Comparison of ENCODE assay signal across 11 cellular contexts in genomic region chr5:135887881-135888614, GRCh38. TPM values are rescaled to one million over a fixed set of nuclear protein-coding genes. Genes with fewer than 3 reads are reported as not detected.
A peak's percentile ranks its signal among the peaks of the same experiment; 100 is the strongest.
DNase-seq lines count a peak whose midpoint lies in the region; ATAC-seq, FAIRE-seq and TF ChIP-seq lines count a peak whose summit lies in the region.
"Had no signal": no experiment of that assay in that cellular context is flagged by ENCODE, and none has a peak within 500 bp of the region (broad histone marks: within the 10 kb centered on the region; RNA-seq: fewer than 3 reads in every experiment).

No MANE protein-coding gene starts in this region.

- H3K36me3 Mint-ChIP-seq in T-helper 17 cell (ENCODE audit: low read depth): no peaks in the 10 kb centered on the region

- H3K4me3 Mint-ChIP-seq in T-helper 17 cell: no peak overlapping the region

- H2BK12ac ChIP-seq in H1 (ENCODE audit: low read depth, low read length) (no peak overlapping the region), neuronal stem cell (ENCODE audit: low read length) (no peak overlapping the region)

- H3K27ac ChIP-seq in H1 (ENCODE audit: low read depth, low read length) (no peak overlapping the region), neuronal stem cell (replicated peaks; ENCODE audit: low read length) (no peak overlapping the region)
- H3K27ac ChIP-seq: SK-N-MC had no signal

- H2AFZ ChIP-seq in H1 (ENCODE audit: low read length) (peak overlapping the region; percentile 76; the same call in 1 of the 2 replicates), neuronal stem cell (ENCODE audit: low read length) (no peak overlapping the region)

- TF ChIP-seq POLR2A in NB4 (IDR thresholded peaks at IDR 0.05; ENCODE audit: extremely low read depth, insufficient read length) (no peak), H1 (IDR thresholded peaks at IDR 0.05; ENCODE audit: control extremely low read depth in 1 of 2, low read depth in 2 of 2, low read length in 2 of 2) (no peak)

- H3K14ac ChIP-seq in H1 (ENCODE audit: insufficient read length) (no peak overlapping the region), neuronal stem cell (ENCODE audit: low read length) (no peak overlapping the region)

- 38% methylated on average over 13 of the region's 13 CpGs; no CpG with 5 or more reads in 1 of the 2 experiments for WGBS in H1 (ENCODE audit: extremely low coverage in 1 of 2, insufficient coverage in 1 of 2, insufficient read length in 1 of 2, insufficient replicate concordance in 2 of 2, low coverage in 1 of 2, low lambda C conversion rate in 2 of 2, missing lambda C conversion rate in 1 of 2), 2 experiments
- WGBS in neuronal stem cell (ENCODE audit: extremely low coverage in 2 of 2, insufficient read length in 2 of 2, insufficient replicate concordance in 1 of 2), 2 donors: no CpG with 5 or more reads among the region's 13 CpGs

- no peaks in the 10 kb centered on the region for H3K36me3 ChIP-seq in H1 (ENCODE audit: control insufficient read depth in 2 of 4, insufficient read depth in 4 of 4, low read length in 3 of 4)
- H3K36me3 ChIP-seq in neuronal stem cell (replicated peaks in 1 of 2; ENCODE audit: control insufficient read depth in 2 of 2, insufficient read depth in 2 of 2, low read length in 2 of 2): no peaks in the 10 kb centered on the region

- H3K23me2 ChIP-seq in H1 (ENCODE audit: low read depth, low read length): peaks cover 2% of the 10 kb centered on the region; the same call in 1 of the 2 replicates

- POLR2A ChIA-PET in H1 (lab: Charles Lee; ENCODE audit: partially characterized antibody): no interaction called here

- H2BK120ac ChIP-seq in H1 (replicated peaks; ENCODE audit: low read depth, low read length): no peak overlapping the region
- H2BK120ac ChIP-seq in neuronal stem cell (ENCODE audit: low read depth, low read length): no peak overlapping the region

- H3K79me1 ChIP-seq in H1 (ENCODE audit: low read depth, low read length) (no peaks in the 10 kb centered on the region), neuronal stem cell (ENCODE audit: low read depth, low read length) (no peaks in the 10 kb centered on the region)

- H4K8ac ChIP-seq in H1 (ENCODE audit: extremely low read depth, insufficient read depth, low read length) (no peak overlapping the region), neuronal stem cell (ENCODE audit: low read depth, low read length) (no peak overlapping the region)

- H3K4ac ChIP-seq in H1 (replicated peaks; ENCODE audit: insufficient read length, low read depth, low read length): no peak overlapping the region
- H3K4ac ChIP-seq in neuronal stem cell (ENCODE audit: low read length): no peak overlapping the region

- FAIRE-seq in H1 (lab: Jason Lieb, UNC): no peak

- H3K79me2 ChIP-seq in H1 (ENCODE audit: control insufficient read depth in 1 of 2, insufficient read depth in 2 of 2, low read length in 2 of 2): no peaks in the 10 kb centered on the region

- H3K9ac ChIP-seq in H1 (replicated peaks in 1 of 4; ENCODE audit: extremely low read depth in 1 of 4, low read depth in 3 of 4, low read length in 3 of 4) (no peak overlapping the region), neuronal stem cell (ENCODE audit: low read depth, low read length, poor library complexity) (no peak overlapping the region)

- TF ChIP-seq RAD21 in H1 (IDR thresholded peaks at IDR 0.05 in 1 of 2, conservative IDR thresholded peaks at IDR 0.05 in 1 of 2; ENCODE audit: low read depth in 2 of 2, low read length in 2 of 2): no peak

- no peak overlapping the region for H2BK20ac ChIP-seq in H1 (ENCODE audit: low read length)

- CTCF ChIA-PET in H1 (lab: Charles Lee; ENCODE audit: partially characterized antibody): interaction anchor here (0.7 to 4.8 kb wide), 34 partner anchors 9 to 431 kb away, joined by 3 to 24 read pairs (median 4); no protein-coding TSS in a partner anchor

- no peak overlapping the region for H4K5ac ChIP-seq in H1 (ENCODE audit: insufficient read length, low read depth, low read length)

- H3K23ac ChIP-seq in H1 (ENCODE audit: insufficient read length): no peak overlapping the region
- H3K23ac ChIP-seq in neuronal stem cell (ENCODE audit: low read depth, low read length, poor library complexity): no peak overlapping the region

- peaks cover 0 to 6% (median 4%) of the 10 kb centered on the region in 4 experiments; a peak in 2 of 7 replicates for H3K27me3 ChIP-seq in H1 (replicated peaks in 1 of 4; ENCODE audit: control insufficient read depth in 3 of 4, extremely low read depth in 1 of 4, insufficient read depth in 3 of 4, low read length in 3 of 4)
- peaks cover 0 to 4% (median 0%) of the 10 kb centered on the region in 3 experiments for H3K27me3 ChIP-seq in neuronal stem cell (ENCODE audit: control insufficient read depth in 3 of 3, insufficient read depth in 3 of 3, low read depth in 1 of 3, low read length in 3 of 3)

- no peak overlapping the region for H3K56ac ChIP-seq in H1 (replicated peaks; ENCODE audit: insufficient read length, low read depth, low read length)

- H3K4me1 ChIP-seq in H1 (replicated peaks in 1 of 4; ENCODE audit: control insufficient read depth in 3 of 4, insufficient read depth in 4 of 4, low read length in 3 of 4) (peaks cover 0 to 5% (median 3%) of the 10 kb centered on the region in 4 experiments; a peak in 2 of 7 replicates), neuronal stem cell (ENCODE audit: control insufficient read depth in 2 of 2, insufficient read depth in 1 of 2, low read depth in 1 of 2, low read length in 2 of 2) (peaks cover 0 to 3% of the 10 kb centered on the region in 2 donors)

- peaks cover 15% of the 10 kb centered on the region for H3K4me1 Mint-ChIP-seq in T-helper 17 cell

- H3K18ac ChIP-seq in H1 (ENCODE audit: extremely low read depth, low read length): no peak overlapping the region
- H3K18ac ChIP-seq in neuronal stem cell (ENCODE audit: low read length): no peak overlapping the region

- H2AK5ac ChIP-seq in H1 (ENCODE audit: low read depth, low read length) (no peak overlapping the region), neuronal stem cell (ENCODE audit: low read depth, low read length) (no peak overlapping the region)

- no peak overlapping the region for H2BK5ac ChIP-seq in H1 (ENCODE audit: low read depth, low read length)
- no peak overlapping the region for H2BK5ac ChIP-seq in neuronal stem cell (ENCODE audit: low read length)

- H4K20me1 ChIP-seq in H1 (replicated peaks in 1 of 2; ENCODE audit: control insufficient read depth in 1 of 2, insufficient read depth in 2 of 2, low read length in 2 of 2): no peaks in the 10 kb centered on the region

- H3K27ac Mint-ChIP-seq in T-helper 17 cell: no peak overlapping the region

- ATAC-seq in GM21390 (IDR thresholded peaks at IDR 0.05; ENCODE audit: unreplicated experiment) (no peak), T-helper 17 cell (no peak), HG03196 (IDR thresholded peaks at IDR 0.05; ENCODE audit: unreplicated experiment) (no peak)

- no peaks in the 10 kb centered on the region for H3K9me3 ChIP-seq in H1 (ENCODE audit: insufficient read depth in 2 of 2, low read depth in 1 of 2, low read length in 1 of 2)
- no peaks in the 10 kb centered on the region for H3K9me3 ChIP-seq in neuronal stem cell (replicated peaks in 1 of 2; ENCODE audit: control insufficient read depth in 2 of 2, insufficient read depth in 1 of 2, low read depth in 1 of 2, low read length in 2 of 2)
- no peaks in the 10 kb centered on the region for H3K9me3 ChIP-seq in T-helper 17 cell (ENCODE audit: control insufficient read depth, low read length, poor library complexity, severe bottlenecking)

- TF ChIP-seq EP300 in H1 (IDR thresholded peaks at IDR 0.05; ENCODE audit: borderline replicate concordance in 1 of 2, low read depth in 2 of 2, low read length in 2 of 2): no peak

- H3K4me2 ChIP-seq in H1 (ENCODE audit: insufficient read depth in 1 of 2, low read depth in 2 of 2, low read length in 2 of 2): peak overlapping the region; percentile 1 to 60
- H3K4me2 ChIP-seq in neuronal stem cell (ENCODE audit: insufficient read depth, low read length, poor library complexity, severe bottlenecking): no peak overlapping the region

- no peak overlapping the region for H3K4me3 ChIP-seq in NB4 (ENCODE audit: low read depth, low read length)
- peak overlapping the region in 1 of 4 experiments; percentile 41; a peak in 2 of 8 replicates for H3K4me3 ChIP-seq in H1 (ENCODE audit: extremely low read depth in 1 of 4, insufficient read depth in 2 of 4, low read depth in 3 of 4, low read length in 4 of 4)
- no peak overlapping the region for H3K4me3 ChIP-seq in neuronal stem cell (ENCODE audit: low read length in 2 of 2)
- H3K4me3 ChIP-seq: SK-N-MC had no signal

- H3K27me3 Mint-ChIP-seq in T-helper 17 cell: peaks cover 35% of the 10 kb centered on the region

- TF ChIP-seq CTCF in NB4 (IDR thresholded peaks at IDR 0.05; ENCODE audit: low read depth, low read length) (no peak), H1 (IDR thresholded peaks at IDR 0.05; ENCODE audit: control extremely low read depth in 1 of 3, insufficient read depth in 1 of 3, low read depth in 1 of 3, low read length in 3 of 3) (no peak)

- H2BK15ac ChIP-seq in H1 (ENCODE audit: low read length): no peak overlapping the region
- no peak overlapping the region for H2BK15ac ChIP-seq in neuronal stem cell (ENCODE audit: low read length)

- DNase-seq in ELF-1 (ENCODE audit: low read depth, low spot score): peak; percentile 77
- DNase-seq in NB4 (ENCODE audit: low read depth): peak; percentile 16
- DNase-seq in H1 (ENCODE audit: low read depth in 1 of 2, low spot score in 2 of 2): peak in 1 of 2 experiments; percentile 53
- peak; percentile 21 for DNase-seq in neuronal stem cell (ENCODE audit: low spot score)
- DNase-seq in stimulated activated CD4-positive, alpha-beta T cell treated with anti-CD3 and anti-CD28 coated beads, Interleukin-4, amount 100 ng/mL, for 4 hours: no peak
- DNase-seq in T-helper 17 cell: no peak
- DNase-seq: cortex of kidney, kidney had no signal

- no peak overlapping the region for H4K91ac ChIP-seq in H1 (replicated peaks; ENCODE audit: insufficient read length, low read length)
- no peak overlapping the region for H4K91ac ChIP-seq in neuronal stem cell (ENCODE audit: low read depth, low read length, poor library complexity)

RNA-seq across cellular contexts. Expression of gene IL9, which starts 7.6 kb away (rescaled TPM):
- total RNA-seq in H1 (2021; fragmentation: NEBNext Ultra II Directional; extraction: Animal tissue kit (Norgen Biotek cat#: 25700)): not detected in 2 replicates
- polyA plus RNA-seq in H1 (2011; rRNA removed): not detected in 2 replicates
- polyA plus RNA-seq in H1 (2011; cell fraction: cytosol; rRNA removed): not detected
- not detected for polyA plus RNA-seq in H1 (2011; cell fraction: nucleus; rRNA removed)
- not detected in 4 replicates for polyA plus RNA-seq in H1 (2012, experiment 1 of 2)
- polyA plus RNA-seq in H1 (2012, experiment 2 of 2): not detected
- polyA plus RNA-seq in H1 (2013, experiment 1 of 2): not detected
- polyA plus RNA-seq in H1 (2013, experiment 2 of 2): not detected
- polyA minus RNA-seq in H1 (2011; rRNA and poly(A)+ RNA removed): not detected in 2 replicates
- not detected for polyA minus RNA-seq in H1 (2011; cell fraction: cytosol; rRNA and poly(A)+ RNA removed)
- not detected for polyA minus RNA-seq in H1 (2011; cell fraction: nucleus; rRNA and poly(A)+ RNA removed)
- polyA plus RNA-seq in neuronal stem cell (2013, experiment 1 of 2): not detected
- polyA plus RNA-seq in neuronal stem cell (2013, experiment 2 of 2): not detected
- not detected for total RNA-seq in T-helper 17 cell
- total RNA-seq: kidney had no signal

RNA-seq across cellular contexts. Expression of gene SLC25A48, which starts 53.6 kb away (rescaled TPM):
- 1.8 TPM in 2 replicates for total RNA-seq in H1 (2021; fragmentation: NEBNext Ultra II Directional; extraction: Animal tissue kit (Norgen Biotek cat#: 25700))
- 1.3 and 1.4 TPM in 2 replicates for polyA plus RNA-seq in H1 (2011; rRNA removed)
- 1.1 TPM for polyA plus RNA-seq in H1 (2011; cell fraction: cytosol; rRNA removed)
- polyA plus RNA-seq in H1 (2011; cell fraction: nucleus; rRNA removed): 1.7 TPM
- 0.52 to 1.9 TPM (median 1.2 TPM) in 4 replicates for polyA plus RNA-seq in H1 (2012, experiment 1 of 2)
- 0.96 TPM for polyA plus RNA-seq in H1 (2012, experiment 2 of 2)
- polyA plus RNA-seq in H1 (2013, experiment 1 of 2): 1.1 TPM
- polyA plus RNA-seq in H1 (2013, experiment 2 of 2): 1.0 TPM
- polyA minus RNA-seq in H1 (2011; rRNA and poly(A)+ RNA removed): 0.88 and 1.00 TPM in 2 replicates
- not detected for polyA minus RNA-seq in H1 (2011; cell fraction: cytosol; rRNA and poly(A)+ RNA removed)
- polyA minus RNA-seq in H1 (2011; cell fraction: nucleus; rRNA and poly(A)+ RNA removed): 1.6 TPM
- polyA plus RNA-seq in neuronal stem cell (2013, experiment 1 of 2): 0.03 TPM
- 0.07 TPM for polyA plus RNA-seq in neuronal stem cell (2013, experiment 2 of 2)
- not detected for total RNA-seq in T-helper 17 cell

Comparison
In these comparisons a context has a peak if more than half of its experiments do, and no peak if none do; other contexts are left out.
1. DNase-seq: peak in ELF-1 (single experiment), NB4 (single experiment) and neuronal stem cell (single experiment); none in stimulated activated CD4-positive, alpha-beta T cell treated with anti-CD3 and anti-CD28 coated beads, Interleukin-4, amount 100 ng/mL, for 4 hours (0 of 2) and T-helper 17 cell (0 of 3).